14 cellular contexts compared by ENCODE assay signal in genomic region chr3:120425877-120426276, GRCh38. TPM values are rescaled to one million over a fixed set of nuclear protein-coding genes. Genes with fewer than 3 reads are reported as not detected.
A peak's percentile ranks its signal among the peaks of the same experiment; 100 is the strongest.
DNase-seq lines count a peak whose midpoint lies in the region; ATAC-seq and TF ChIP-seq lines count a peak whose summit lies in the region.
"Had no signal": no experiment of that assay in that cellular context is flagged by ENCODE, and none has a peak within 500 bp of the region (broad histone marks: within the 10 kb centered on the region; RNA-seq: fewer than 3 reads in every experiment).

No MANE protein-coding gene starts in this region.

- peak; percentile 34 for ATAC-seq in omental fat pad (ENCODE audit: low FRiP score)
- no peak for ATAC-seq in naive thymus-derived CD4-positive, alpha-beta T cell
- ATAC-seq in HG02588 (IDR thresholded peaks at IDR 0.05; ENCODE audit: unreplicated experiment) = no peak
- ATAC-seq in HG03354 (IDR thresholded peaks at IDR 0.05; ENCODE audit: poor library complexity, severe bottlenecking, unreplicated experiment) = no peak
- ATAC-seq: gastrocnemius medialis had no signal

- H3K4me3 ChIP-seq in AG04450 (ENCODE audit: low read depth, low read length) (no peak overlapping the region), fibroblast of pulmonary artery (replicated peaks; ENCODE audit: low read depth, low read length) (no peak overlapping the region)
- no peak overlapping the region for H3K4me3 ChIP-seq in naive thymus-derived CD4-positive, alpha-beta T cell (ENCODE audit: low read length)
- H3K4me3 ChIP-seq: BLaER1, gastrocnemius medialis had no signal

- no peak overlapping the region for H3K4me3 Mint-ChIP-seq in naive thymus-derived CD4-positive, alpha-beta T cell

- intact Hi-C loops in naive thymus-derived CD4-positive, alpha-beta T cell (cut with micrococcal nuclease) = no loop called here

- no peaks in the 10 kb centered on the region for H3K36me3 Mint-ChIP-seq in naive thymus-derived CD4-positive, alpha-beta T cell

- DNase-seq in AG04450 (ENCODE audit: low read depth, low spot score) = peak; percentile 78
- DNase-seq in RWPE1 (ENCODE audit: low spot score) = no peak
- DNase-seq in fibroblast of pulmonary artery (ENCODE audit: low read depth) = peak; percentile 95
- DNase-seq in omental fat pad (ENCODE audit: low spot score) = no peak
- DNase-seq in naive thymus-derived CD4-positive, alpha-beta T cell = no peak
- DNase-seq in RPMI8226 = no peak
- DNase-seq: activated CD4-positive, CD25-positive, alpha-beta regulatory T cell; gastrocnemius medialis; NCI-H2081 treated with DMSO at 0.1 percent for 48 hours; stimulated activated CD4-positive, alpha-beta T cell treated with anti-CD3 and anti-CD28 coated beads, Interleukin-2, amount 100 ng/mL, for 48 hours; trophoblast cell had no signal

- no peaks in the 10 kb centered on the region for H3K36me3 ChIP-seq in naive thymus-derived CD4-positive, alpha-beta T cell (ENCODE audit: control insufficient read depth in 2 of 3, insufficient read depth in 3 of 3, low read length in 3 of 3)
- H3K36me3 ChIP-seq: gastrocnemius medialis had no signal

- POLR2A ChIA-PET in AG04450 (lab: Yijun Ruan, JAX) = interaction anchor here (0.9 to 1.8 kb wide), 4 partner anchors 8 to 330 kb away, joined by 3 to 7 read pairs (median 5); no protein-coding TSS in a partner anchor
- POLR2A ChIA-PET in RWPE1 (lab: Yijun Ruan, JAX; ENCODE audit: low non-redundant PET) = no interaction called here
- POLR2A ChIA-PET in naive thymus-derived CD4-positive, alpha-beta T cell (lab: Charles Lee) = no interaction called here

- no peak overlapping the region for H3K27ac Mint-ChIP-seq in naive thymus-derived CD4-positive, alpha-beta T cell

- H3K4me1 Mint-ChIP-seq in naive thymus-derived CD4-positive, alpha-beta T cell = no peaks in the 10 kb centered on the region

- no peaks in the 10 kb centered on the region for H3K27me3 ChIP-seq in AG04450 (ENCODE audit: control insufficient read depth, insufficient read depth, low read length)
- no peaks in the 10 kb centered on the region for H3K27me3 ChIP-seq in naive thymus-derived CD4-positive, alpha-beta T cell (ENCODE audit: control insufficient read depth in 2 of 2, insufficient read depth in 2 of 2, low read length in 2 of 2)
- H3K27me3 ChIP-seq: BLaER1, gastrocnemius medialis had no signal

- CTCF ChIA-PET in AG04450 (lab: Charles Lee) = interaction anchor here (0.6 to 12.6 kb wide), 5 partner anchors 9 to 369 kb away, joined by 3 to 209 read pairs (median 3); no protein-coding TSS in a partner anchor
- CTCF ChIA-PET in RWPE1 (lab: Yijun Ruan, JAX) = no interaction called here
- CTCF ChIA-PET in naive thymus-derived CD4-positive, alpha-beta T cell (lab: Charles Lee) = no interaction called here

- no peaks in the 10 kb centered on the region for H3K9me3 ChIP-seq in AG04450 (ENCODE audit: control insufficient read depth, insufficient read depth, low read length)
- H3K9me3 ChIP-seq in naive thymus-derived CD4-positive, alpha-beta T cell (ENCODE audit: control insufficient read depth in 2 of 3, low read length in 3 of 3) = no peaks in the 10 kb centered on the region
- H3K9me3 ChIP-seq: BLaER1, gastrocnemius medialis had no signal

- TF ChIP-seq CTCF in AG04450 (IDR thresholded peaks at IDR 0.05; ENCODE audit: low read depth, low read length) = no peak
- TF ChIP-seq CTCF in RWPE1 (conservative IDR thresholded peaks at IDR 0.05; ENCODE audit: low read depth) = no peak
- TF ChIP-seq CTCF in fibroblast of pulmonary artery (IDR thresholded peaks at IDR 0.05; ENCODE audit: low read length, missing control alignments) = no peak
- TF ChIP-seq CTCF in omental fat pad (IDR thresholded peaks at IDR 0.05) = no peak

- no peaks in the 10 kb centered on the region for H3K4me1 ChIP-seq in naive thymus-derived CD4-positive, alpha-beta T cell (ENCODE audit: control insufficient read depth in 2 of 2, insufficient read depth in 2 of 2, low read length in 2 of 2)

- H3K27ac ChIP-seq in AG04450 (ENCODE audit: low read depth, low read length) = peak overlapping the region; percentile 63
- peak overlapping the region; percentile 62 for H3K27ac ChIP-seq in RWPE1
- no peak overlapping the region for H3K27ac ChIP-seq in naive thymus-derived CD4-positive, alpha-beta T cell (ENCODE audit: low read depth, low read length)
- H3K27ac ChIP-seq: BLaER1, gastrocnemius medialis had no signal

- H3K27me3 Mint-ChIP-seq in naive thymus-derived CD4-positive, alpha-beta T cell = peaks cover 5 to 18% (median 10%) of the 10 kb centered on the region in 5 donors

- H3K9me3 Mint-ChIP-seq in naive thymus-derived CD4-positive, alpha-beta T cell = peaks cover 0 to 1% (median 0%) of the 10 kb centered on the region in 11 donors

RNA-seq across cellular contexts. Expression of gene FSTL1, which starts 24.9 kb away (rescaled TPM):
- polyA plus RNA-seq in AG04450 (2011; rRNA removed) = 1,126 and 1,300 TPM in 2 replicates
- polyA minus RNA-seq in AG04450 (2011; rRNA and poly(A)+ RNA removed) = 1,078 and 1,284 TPM in 2 replicates
- total RNA-seq in omental fat pad = 100 to 1,000 TPM; 532 to 861 (median 705) TPM
- under 1 TPM in 4 of 5 experiments, not detected in 1; 0.05 to 0.58 (median 0.29) TPM for total RNA-seq in naive thymus-derived CD4-positive, alpha-beta T cell
- not detected for polyA plus RNA-seq in naive thymus-derived CD4-positive, alpha-beta T cell

Comparison
In these comparisons a context has a peak if more than half of its experiments do, and no peak if none do; other contexts are left out.
1. DNase-seq: peak in AG04450 (single experiment) and fibroblast of pulmonary artery (single experiment); none in RWPE1 (single experiment), omental fat pad (single experiment), naive thymus-derived CD4-positive, alpha-beta T cell (0 of 9) and RPMI8226 (single experiment).
2. RNA of gene FSTL1, which starts 24.9 kb away (total RNA-seq): 532 to 861 TPM in omental fat pad; 0.05 to 0.58 TPM in naive thymus-derived CD4-positive, alpha-beta T cell; every median in the first group is over 100 times any median in the second.